Comparison of ENCODE assay signal across 26 cellular contexts in the genomic region with DNA sequence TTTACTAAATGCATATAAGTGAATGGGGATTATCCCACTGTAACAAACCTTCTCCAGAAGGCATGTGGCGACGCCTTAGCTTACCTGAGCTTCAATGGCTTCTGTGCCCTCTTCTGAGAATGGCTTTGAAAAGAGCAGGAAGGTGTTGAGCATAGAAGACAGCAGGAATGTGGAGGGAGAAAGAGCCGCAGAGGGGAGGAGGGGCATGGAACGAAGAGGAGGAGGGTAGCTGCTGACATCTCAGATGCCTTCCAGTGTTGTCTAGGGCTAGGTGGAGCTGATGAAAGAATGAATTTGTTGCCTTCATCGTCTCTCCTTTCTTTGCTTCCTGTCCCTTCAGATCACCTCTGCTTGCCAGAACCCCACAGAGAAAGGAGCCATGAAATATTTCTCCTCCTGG.
"Had no signal": no experiment of that assay in that cellular context is flagged by ENCODE, and none has a peak within 500 bp of the region (broad histone marks: within the 10 kb centered on the region; RNA-seq: fewer than 3 reads in every experiment).

No MANE protein-coding gene starts in this region.

- H3K36me3 Mint-ChIP-seq: naive thymus-derived CD4-positive, alpha-beta T cell; natural killer cell treated with Interleukin-12 subunit alpha and Interleukin-12 subunit beta and Interleukin-15 and Interleukin-18, amount 100 ng/mL, for 72 hours; stimulated activated naive B cell treated with anti-CD40 and anti-IgM and Interleukin-4, amounts not matched to agents 10 μg/mL and 1 μg/mL and 100 μg/mL, for 72 hours had no signal

- H3K27me3 ChIP-seq: ovary, stomach, testis, thyroid gland, transverse colon, upper lobe of left lung, vagina had no signal

- H3K4me1 Mint-ChIP-seq: stimulated activated naive B cell treated with anti-CD40 and anti-IgM and Interleukin-4, amounts not matched to agents 10 μg/mL and 1 μg/mL and 100 μg/mL, for 72 hours had no signal

- H3K4me1 ChIP-seq: prostate gland, stomach, testis, thyroid gland, transverse colon, vagina had no signal

- H3K27ac Mint-ChIP-seq: natural killer cell treated with Interleukin-12 subunit alpha and Interleukin-12 subunit beta and Interleukin-15 and Interleukin-18, amount 100 ng/mL, for 72 hours; stimulated activated naive B cell treated with anti-CD40 and anti-IgM and Interleukin-4, amounts not matched to agents 10 μg/mL and 1 μg/mL and 100 μg/mL, for 72 hours had no signal

- H3K9me3 Mint-ChIP-seq: natural killer cell treated with Interleukin-12 subunit alpha and Interleukin-12 subunit beta and Interleukin-15 and Interleukin-18, amount 100 ng/mL, for 72 hours; stimulated activated naive B cell treated with anti-CD40 and anti-IgM and Interleukin-4, amounts not matched to agents 10 μg/mL and 1 μg/mL and 100 μg/mL, for 72 hours had no signal

- H3K4me3 Mint-ChIP-seq: naive thymus-derived CD4-positive, alpha-beta T cell; natural killer cell treated with Interleukin-12 subunit alpha and Interleukin-12 subunit beta and Interleukin-15 and Interleukin-18, amount 100 ng/mL, for 72 hours; stimulated activated naive B cell treated with anti-CD40 and anti-IgM and Interleukin-4, amounts not matched to agents 10 μg/mL and 1 μg/mL and 100 μg/mL, for 72 hours had no signal

- H3K9me3 ChIP-seq: left ventricle myocardium inferior, mucosa of descending colon, ovary, prostate gland, stomach, testis, thyroid gland, transverse colon, upper lobe of left lung, vagina had no signal

- H3K4me3 ChIP-seq: left ventricle myocardium inferior, lung, mucosa of descending colon, ovary, prostate gland, stomach, testis, thyroid gland, transverse colon, upper lobe of left lung, vagina had no signal

- H3K27ac ChIP-seq: left ventricle myocardium inferior, ovary, prostate gland, stomach, testis, thyroid gland, transverse colon, upper lobe of left lung, vagina had no signal

- ATAC-seq: mucosa of descending colon; naive thymus-derived CD4-positive, alpha-beta T cell; natural killer cell treated with Interleukin-12 subunit alpha and Interleukin-12 subunit beta and Interleukin-15 and Interleukin-18, amount 100 ng/mL, for 72 hours; right cardiac atrium; sciatic nerve; stimulated activated naive B cell treated with anti-CD40 and anti-IgM and Interleukin-4, amounts not matched to agents 10 μg/mL and 1 μg/mL and 100 μg/mL, for 72 hours; stimulated activated naive CD8-positive, alpha-beta T cell treated with anti-CD3 and anti-CD28 coated beads, Interleukin-15, Interleukin-2, amounts not matched to agents 100 U/mL and 50 U/mL, for 24 hours had no signal

- DNase-seq: hippocampal formation; islet precursor cell; left ventricle myocardium inferior; midbrain; mucosa of descending colon; naive thymus-derived CD4-positive, alpha-beta T cell; ovary; retina; right cardiac atrium; small intestine; stimulated activated CD4-positive, alpha-beta T cell treated with anti-CD3 and anti-CD28 coated beads, Interleukin-1b, Interleukin-23, amount 100 ng/mL, for 48 hours; stimulated activated CD4-positive, alpha-beta T cell treated with anti-CD3 and anti-CD28 coated beads, Interleukin-2, amount 100 ng/mL, for 48 hours; stimulated activated CD4-positive, alpha-beta T cell treated with anti-CD3 and anti-CD28 coated beads, Interleukin-4, amount 100 ng/mL, for 4 hours; stimulated activated CD8-positive, alpha-beta memory T cell treated with anti-CD3 and anti-CD28 coated beads, Interleukin-4, amount 100 ng/mL, for 48 hours; stimulated activated naive B cell treated with anti-CD40 and anti-IgM and Interleukin-4, amounts not matched to agents 10 μg/mL and 1 μg/mL and 100 μg/mL, for 72 hours; stimulated activated naive CD8-positive, alpha-beta T cell treated with anti-CD3 and anti-CD28 coated beads, Interleukin-15, Interleukin-2, amounts not matched to agents 100 U/mL and 50 U/mL, for 24 hours; stomach; testis; thyroid gland; transverse colon; upper lobe of left lung had no signal

- H3K36me3 ChIP-seq: ovary, prostate gland, transverse colon, upper lobe of left lung, vagina had no signal
